Comparison of ENCODE assay signal across 21 cellular contexts in genomic region chr5:76393035-76393680, GRCh38. TPM values are rescaled to one million over a fixed set of nuclear protein-coding genes. Genes with fewer than 3 reads are reported as not detected.
DNase-seq lines count a peak whose midpoint lies in the region; ATAC-seq and TF ChIP-seq lines count a peak whose summit lies in the region.
"Had no signal": no experiment of that assay in that cellular context is flagged by ENCODE, and none has a peak within 500 bp of the region (broad histone marks: within the 10 kb centered on the region; RNA-seq: fewer than 3 reads in every experiment).

No MANE protein-coding gene starts in this region.

- POLR2A ChIA-PET in OCI-LY7 (lab: Charles Lee) = interaction anchor here (1.4 to 1.5 kb wide), 2 partner anchors 9 to 43 kb away, joined by 4 to 6 read pairs; no protein-coding TSS in a partner anchor

- no peak overlapping the region for H3K4me3 ChIP-seq in OCI-LY7 (ENCODE audit: low read depth, low read length, poor library complexity, severe bottlenecking)
- H3K4me3 ChIP-seq: colonic mucosa, right atrium auricular region had no signal

- no TSS peak for BruUV-seq in OCI-LY7 (replicated peaks; lab: Mats Ljungman, UMichigan)

- H3K36me3 Mint-ChIP-seq in activated T-cell treated with anti-CD3 and anti-CD28 coated beads, Interleukin-2, amount 50 U/mL, for 72 hours (ENCODE audit: insufficient read depth in 2 of 2) = no peaks in the 10 kb centered on the region
- no peaks in the 10 kb centered on the region for H3K36me3 Mint-ChIP-seq in central memory CD8-positive, alpha-beta T cell (ENCODE audit: insufficient read depth)
- no peaks in the 10 kb centered on the region for H3K36me3 Mint-ChIP-seq in stimulated activated effector memory CD8-positive, alpha-beta T cell treated with anti-CD3 and anti-CD28 coated beads, Interleukin-12 subunit alpha, Interleukin-12 subunit beta, amount 100 ng/mL, for 72 hours

- no peaks in the 10 kb centered on the region for H3K27me3 Mint-ChIP-seq in activated T-cell treated with anti-CD3 and anti-CD28 coated beads, Interleukin-2, amount 50 U/mL, for 72 hours (ENCODE audit: low read depth)
- H3K27me3 Mint-ChIP-seq in central memory CD8-positive, alpha-beta T cell = no peaks in the 10 kb centered on the region

- no peaks in the 10 kb centered on the region for H3K36me3 ChIP-seq in OCI-LY7 (ENCODE audit: insufficient read depth, low read length)
- H3K36me3 ChIP-seq: colonic mucosa, right atrium auricular region had no signal

- H3K9me2 ChIP-seq in OCI-LY7 (ENCODE audit: insufficient read depth, low read length) = no peaks in the 10 kb centered on the region

- H4K20me1 ChIP-seq in OCI-LY7 (ENCODE audit: insufficient read depth, low read length) = no peaks in the 10 kb centered on the region

- H3K4me1 Mint-ChIP-seq in activated T-cell treated with anti-CD3 and anti-CD28 coated beads, Interleukin-2, amount 50 U/mL, for 72 hours (ENCODE audit: low read depth) = peaks cover 53% of the 10 kb centered on the region
- peaks cover 50% of the 10 kb centered on the region for H3K4me1 Mint-ChIP-seq in central memory CD8-positive, alpha-beta T cell
- H3K4me1 Mint-ChIP-seq in stimulated activated effector memory CD8-positive, alpha-beta T cell treated with anti-CD3 and anti-CD28 coated beads, Interleukin-12 subunit alpha, Interleukin-12 subunit beta, amount 100 ng/mL, for 72 hours = peaks cover 35% of the 10 kb centered on the region

- peaks cover 3% of the 10 kb centered on the region for H3K4me1 ChIP-seq in OCI-LY7 (ENCODE audit: insufficient read depth, low read length, poor library complexity, severe bottlenecking)
- H3K4me1 ChIP-seq: right atrium auricular region had no signal

- no peaks in the 10 kb centered on the region for H3K9me3 ChIP-seq in OCI-LY7 (ENCODE audit: low read length)
- H3K9me3 ChIP-seq: colonic mucosa, right atrium auricular region had no signal

- H3K9me3 Mint-ChIP-seq in activated T-cell treated with anti-CD3 and anti-CD28 coated beads, Interleukin-2, amount 50 U/mL, for 72 hours = no peaks in the 10 kb centered on the region
- H3K9me3 Mint-ChIP-seq in central memory CD8-positive, alpha-beta T cell = no peaks in the 10 kb centered on the region
- H3K9me3 Mint-ChIP-seq in stimulated activated effector memory CD8-positive, alpha-beta T cell treated with anti-CD3 and anti-CD28 coated beads, Interleukin-12 subunit alpha, Interleukin-12 subunit beta, amount 100 ng/mL, for 72 hours = no peaks in the 10 kb centered on the region
- H3K9me3 Mint-ChIP-seq: activated T-helper 2 cell treated with anti-CD3 and anti-CD28 coated beads, Interferon-gamma antibody, Interleukin-2, Interleukin-4, amounts not matched to agents 10 μg/mL and 5 μg/mL and 100 μg/mL, durations not matched to agents 14 hours and 24 hours and 36 hours; HFFc6 had no signal

- H3K27ac Mint-ChIP-seq in activated T-cell treated with anti-CD3 and anti-CD28 coated beads, Interleukin-2, amount 50 U/mL, for 72 hours = peak overlapping the region; percentile 89
- H3K27ac Mint-ChIP-seq in central memory CD8-positive, alpha-beta T cell (ENCODE audit: low read depth) = peak overlapping the region; percentile 87
- H3K27ac Mint-ChIP-seq in stimulated activated effector memory CD8-positive, alpha-beta T cell treated with anti-CD3 and anti-CD28 coated beads, Interleukin-12 subunit alpha, Interleukin-12 subunit beta, amount 100 ng/mL, for 72 hours = peak overlapping the region; percentile 79
- H3K27ac Mint-ChIP-seq: HFFc6 had no signal

- H3K4me2 ChIP-seq in OCI-LY7 (ENCODE audit: low read length) = no peak overlapping the region

- peak overlapping the region; percentile 29; the same call in 1 of the 2 replicates for H2AFZ ChIP-seq in OCI-LY7 (ENCODE audit: low read length)

- H3K27ac ChIP-seq in OCI-LY7 (ENCODE audit: low read depth, low read length, poor library complexity, severe bottlenecking) = no peak overlapping the region
- H3K27ac ChIP-seq: colonic mucosa, right atrium auricular region had no signal

- peak; percentile 23 to 26 for DNase-seq in activated T-cell treated with anti-CD3 and anti-CD28 coated beads, Interleukin-2, amount 50 U/mL, for 72 hours
- DNase-seq in activated T-cell treated with anti-CD3 and anti-CD28 coated beads, Interleukin-2, amount 50 U/mL, for 1 hour = no peak
- DNase-seq in OCI-LY7 (ENCODE audit: low spot score) (no peak), DMS153 (lab: John Stamatoyannopoulos, UW) (no peak)
- peak in 1 of 2 donors; percentile 25 for DNase-seq in central memory CD8-positive, alpha-beta T cell (ENCODE audit: low spot score in 2 of 2)
- no peak for DNase-seq in stimulated activated effector memory CD8-positive, alpha-beta T cell treated with anti-CD3 and anti-CD28 coated beads, Interleukin-12 subunit alpha, Interleukin-12 subunit beta, amount 100 ng/mL, for 72 hours (ENCODE audit: low spot score in 2 of 2)
- no peak for DNase-seq in effector CD8-positive, alpha-beta T cell (lab: John Stamatoyannopoulos, UW)
- DNase-seq: colonic mucosa, COR-L47, foreskin fibroblast, HFFc6, left cardiac atrium, midbrain, MM.1S, NCI-H1930, NCI-H510A, nucleus accumbens, SIG-M5 had no signal

- CTCF ChIA-PET in OCI-LY7 (lab: Charles Lee; ENCODE audit: unreplicated experiment) = no interaction called here

- TF ChIP-seq CTCF in OCI-LY7 (conservative IDR thresholded peaks at IDR 0.05; ENCODE audit: low read length) = no peak

- H3K4me3 Mint-ChIP-seq in activated T-cell treated with anti-CD3 and anti-CD28 coated beads, Interleukin-2, amount 50 U/mL, for 72 hours = peak overlapping the region; percentile 9 to 76
- H3K4me3 Mint-ChIP-seq in central memory CD8-positive, alpha-beta T cell = peak overlapping the region; percentile 32
- peak overlapping the region; percentile 24 for H3K4me3 Mint-ChIP-seq in stimulated activated effector memory CD8-positive, alpha-beta T cell treated with anti-CD3 and anti-CD28 coated beads, Interleukin-12 subunit alpha, Interleukin-12 subunit beta, amount 100 ng/mL, for 72 hours
- H3K4me3 Mint-ChIP-seq: HFFc6 had no signal

- intact Hi-C loops in OCI-LY7 (cut with micrococcal nuclease; ENCODE audit: unreplicated experiment) = no loop called here

- no peaks in the 10 kb centered on the region for H3K79me2 ChIP-seq in OCI-LY7 (ENCODE audit: insufficient read depth, low read depth, low read length)

- peak; percentile 51 to 72 for ATAC-seq in activated T-cell treated with anti-CD3 and anti-CD28 coated beads, Interleukin-2, amount 50 U/mL, for 72 hours (replicated peaks in 1 of 2)
- peak; percentile 90 for ATAC-seq in central memory CD8-positive, alpha-beta T cell (replicated peaks; ENCODE audit: extremely low read depth, poor library complexity, severe bottlenecking)
- ATAC-seq in stimulated activated effector memory CD8-positive, alpha-beta T cell treated with anti-CD3 and anti-CD28 coated beads, Interleukin-12 subunit alpha, Interleukin-12 subunit beta, amount 100 ng/mL, for 72 hours = peak; percentile 70
- no peak for ATAC-seq in HG02623 (IDR thresholded peaks at IDR 0.05; ENCODE audit: unreplicated experiment)
- ATAC-seq: left cardiac atrium had no signal

RNA-seq across cellular contexts. Expression of gene IQGAP2, which starts 9.9 kb away (rescaled TPM):
- total RNA-seq in activated T-cell treated with anti-CD3 and anti-CD28 coated beads, Interleukin-2, amount 50 U/mL, for 72 hours = 100 to 1,000 TPM in 1 of 2 donors, 10 to 100 TPM in 1; 78.0 to 108 TPM
- 30.0 and 49.9 TPM in 2 replicates for total RNA-seq in OCI-LY7 (2014; rRNA removed; shearing (Covaris generic))
- 48.7 and 50.2 TPM in 2 replicates for total RNA-seq in OCI-LY7 (2022)

Comparison
In these comparisons a context has a peak if more than half of its experiments do, and no peak if none do; other contexts are left out.
1. DNase-seq: peak in activated T-cell treated with anti-CD3 and anti-CD28 coated beads, Interleukin-2, amount 50 U/mL, for 72 hours (2 of 2); none in activated T-cell treated with anti-CD3 and anti-CD28 coated beads, Interleukin-2, amount 50 U/mL, for 1 hour (single experiment), OCI-LY7 (single experiment), stimulated activated effector memory CD8-positive, alpha-beta T cell treated with anti-CD3 and anti-CD28 coated beads, Interleukin-12 subunit alpha, Interleukin-12 subunit beta, amount 100 ng/mL, for 72 hours (0 of 2), effector CD8-positive, alpha-beta T cell (single experiment) and DMS153 (single experiment).
2. Peak in every context shown above with its lines, with median percentiles within 50 percentile points of each other: H3K27ac Mint-ChIP-seq and H3K4me3 Mint-ChIP-seq.